Comparison of ENCODE assay signal across 11 cellular contexts in the genomic region with DNA sequence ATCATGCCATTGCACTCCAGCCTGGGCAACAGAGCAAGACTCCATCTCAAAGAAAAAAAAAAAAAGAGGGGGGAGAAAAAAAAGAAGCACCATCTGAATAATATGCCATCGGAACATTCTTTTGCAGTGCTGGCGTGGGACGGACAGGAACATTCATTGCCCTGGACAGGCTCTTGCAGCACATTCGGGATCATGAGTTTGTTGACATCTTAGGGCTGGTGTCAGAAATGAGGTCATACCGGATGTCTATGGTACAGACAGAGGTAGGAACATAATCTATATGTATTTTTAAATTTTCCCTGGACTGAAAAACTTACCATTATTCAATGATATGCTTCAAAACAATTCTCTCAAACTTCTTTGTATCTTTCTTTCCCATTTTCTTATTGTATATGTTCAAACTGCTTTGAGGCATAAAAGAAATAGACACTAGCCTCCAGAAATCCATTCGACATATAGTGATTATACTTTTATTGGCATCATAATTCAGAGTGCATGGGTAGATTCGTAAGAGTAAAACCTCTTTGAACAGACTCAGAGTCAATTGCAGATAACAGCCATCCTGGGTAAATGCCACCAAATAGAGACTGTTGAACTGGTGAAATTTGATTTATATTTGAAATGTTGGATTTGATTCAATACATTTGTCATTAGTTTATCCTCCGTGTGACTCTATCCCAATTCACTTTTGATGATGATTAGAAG.
DNase-seq lines count a peak whose midpoint lies in the region; ATAC-seq, FAIRE-seq and TF ChIP-seq lines count a peak whose summit lies in the region.
"Had no signal": no experiment of that assay in that cellular context is flagged by ENCODE, and none has a peak within 500 bp of the region (broad histone marks: within the 10 kb centered on the region; RNA-seq: fewer than 3 reads in every experiment).

No MANE protein-coding gene starts in this region.

- H3K9me3 ChIP-seq in left ventricle myocardium inferior (replicated peaks) (no peaks in the 10 kb centered on the region), keratinocyte (ENCODE audit: control insufficient read depth, low read depth, low read length) (no peaks in the 10 kb centered on the region), tibial artery (no peaks in the 10 kb centered on the region), testis (no peaks in the 10 kb centered on the region)
- H3K9me3 ChIP-seq: heart right ventricle had no signal

- WGBS in testis, 2 donors, result 65 to 70% methylated on average over 8 of the region's 8 CpGs

- dilution Hi-C loops in keratinocyte (cut with MboI; ENCODE audit: extremely low pct_ligation_motif_present, low sequenced_read_pairs), result loop anchor here (25.0 kb wide), 1 partner anchor 248 kb away; no protein-coding TSS in a partner anchor

- H3K36me3 Mint-ChIP-seq in activated CD8-positive, alpha-beta T cell treated with anti-CD3 and anti-CD28 coated beads for 36 hours (ENCODE audit: low read depth), result no peaks in the 10 kb centered on the region

- no peaks in the 10 kb centered on the region for H3K27me3 Mint-ChIP-seq in activated CD8-positive, alpha-beta T cell treated with anti-CD3 and anti-CD28 coated beads for 36 hours

- H3K79me2 ChIP-seq in keratinocyte (ENCODE audit: control insufficient read depth, insufficient read depth, low read length), result no peaks in the 10 kb centered on the region

- intact Hi-C loops in left ventricle myocardium inferior (cut with micrococcal nuclease), result loop anchor here (2.0 to 10.0 kb wide), 3 partner anchors 57 to 315 kb away; no protein-coding TSS in a partner anchor
- intact Hi-C loops in Right ventricle myocardium superior (cut with DNase I), result loop anchor here (2.0 to 10.0 kb wide), 2 partner anchors 267 to 315 kb away; no protein-coding TSS in a partner anchor
- intact Hi-C loops in activated CD8-positive, alpha-beta T cell treated with anti-CD3 and anti-CD28 coated beads for 36 hours (cut with micrococcal nuclease), result loop anchor here (1.0 to 5.0 kb wide), 2 partner anchors 198 to 267 kb away; partner anchors contain the start of gene EPS8
- intact Hi-C loops in tibial artery (cut with DNase I; ENCODE audit: low total_unique reads), result loop anchor here (2.0 to 10.0 kb wide), 2 partner anchors 195 to 267 kb away; partner anchors contain the start of gene EPS8
- intact Hi-C loops in testis (cut with DNase I; ENCODE audit: low total_unique reads), result loop anchor here (5.0 kb wide), 1 partner anchor 263 kb away; no protein-coding TSS in a partner anchor

- TF ChIP-seq CTCF in left ventricle myocardium inferior (IDR thresholded peaks at IDR 0.05; ENCODE audit: borderline replicate concordance) (no peak), keratinocyte (optimal IDR thresholded peaks at IDR 0.05 in 1 of 3, IDR thresholded peaks at IDR 0.05 in 1 of 3, conservative IDR thresholded peaks at IDR 0.05 in 1 of 3; ENCODE audit: extremely low read depth in 1 of 3, insufficient read depth in 2 of 3, low read length in 3 of 3) (no peak), tibial artery (IDR thresholded peaks at IDR 0.05) (no peak), testis (IDR thresholded peaks at IDR 0.05) (no peak)
- TF ChIP-seq CTCF in activated CD8-positive, alpha-beta T cell treated with anti-CD3 and anti-CD28 coated beads for 36 hours (IDR thresholded peaks at IDR 0.05), result no peak

- no peaks in the 10 kb centered on the region for H3K9me3 Mint-ChIP-seq in activated CD8-positive, alpha-beta T cell treated with anti-CD3 and anti-CD28 coated beads for 36 hours

- H3K4me3 ChIP-seq in left ventricle myocardium inferior (no peak overlapping the region), keratinocyte (ENCODE audit: control insufficient read depth in 2 of 3, extremely low read depth in 1 of 3, insufficient read depth in 2 of 3, low read depth in 1 of 3, low read length in 3 of 3) (peak overlapping the region in 1 of 3 experiments; percentile 72), tibial artery (peak overlapping the region in 1 of 2 donors; percentile 38), testis (no peak overlapping the region)

- no peak overlapping the region for H3K27ac Mint-ChIP-seq in activated CD8-positive, alpha-beta T cell treated with anti-CD3 and anti-CD28 coated beads for 36 hours

- CTCF ChIA-PET in activated CD8-positive, alpha-beta T cell treated with anti-CD3 and anti-CD28 coated beads for 36 hours (lab: Charles Lee), result interaction anchor here (0.6 to 14.2 kb wide), 28 partner anchors 9 to 321 kb away, joined by 3 to 510 read pairs (median 4); partner anchors contain the start of genes DERA and EPS8

- no peaks in the 10 kb centered on the region for H3K36me3 ChIP-seq in left ventricle myocardium inferior
- H3K36me3 ChIP-seq in keratinocyte (ENCODE audit: control insufficient read depth in 2 of 2, extremely low read depth in 1 of 2, insufficient read depth in 2 of 2, low read length in 2 of 2), result no peaks in the 10 kb centered on the region
- H3K36me3 ChIP-seq in tibial artery, result no peaks in the 10 kb centered on the region
- H3K36me3 ChIP-seq in testis (ENCODE audit: low read depth, missing control alignments), result no peaks in the 10 kb centered on the region

- H3K4me1 Mint-ChIP-seq in activated CD8-positive, alpha-beta T cell treated with anti-CD3 and anti-CD28 coated beads for 36 hours (ENCODE audit: low read depth), result peaks cover 10% of the 10 kb centered on the region

- no peaks in the 10 kb centered on the region for H4K20me1 ChIP-seq in keratinocyte (ENCODE audit: control insufficient read depth, extremely low read depth, insufficient read depth, low read length)

- POLR2A ChIA-PET in activated CD8-positive, alpha-beta T cell treated with anti-CD3 and anti-CD28 coated beads for 36 hours (lab: Charles Lee), result interaction anchor here (0.9 kb wide), 1 partner anchor 308 kb away, joined by 3 read pairs; no protein-coding TSS in a partner anchor

- H3K9ac ChIP-seq in keratinocyte (ENCODE audit: control insufficient read depth, extremely low read depth, insufficient read depth, low read length), result no peak overlapping the region

- TF ChIP-seq POLR2A in testis (IDR thresholded peaks at IDR 0.05), result no peak

- peak overlapping the region; percentile 72 for H3K4me3 Mint-ChIP-seq in activated CD8-positive, alpha-beta T cell treated with anti-CD3 and anti-CD28 coated beads for 36 hours

- H3K9me1 ChIP-seq in keratinocyte (ENCODE audit: control insufficient read depth, extremely low read depth, insufficient read depth, low read length), result no peaks in the 10 kb centered on the region

- peak overlapping the region; percentile 99 for H3K4me2 ChIP-seq in keratinocyte (ENCODE audit: control insufficient read depth, extremely low read depth, insufficient read depth, low read depth, low read length)

- peaks cover 9% of the 10 kb centered on the region for H3K4me1 ChIP-seq in left ventricle myocardium inferior
- H3K4me1 ChIP-seq in keratinocyte (ENCODE audit: control insufficient read depth, extremely low read depth, insufficient read depth, low read length), result peaks cover 8% of the 10 kb centered on the region
- peaks cover 0 to 8% (median 0%) of the 10 kb centered on the region in 4 donors for H3K4me1 ChIP-seq in tibial artery
- H3K4me1 ChIP-seq in testis, result no peaks in the 10 kb centered on the region

- DNase-seq in left ventricle myocardium inferior (no peak), Right ventricle myocardium superior (no peak), keratinocyte (ENCODE audit: low read depth, low spot score) (no peak), tibial artery (no peak), NCI-H128 (lab: John Stamatoyannopoulos, UW; ENCODE audit: unreplicated experiment) (no peak), testis (no peak)
- DNase-seq in activated CD8-positive, alpha-beta T cell treated with anti-CD3 and anti-CD28 coated beads for 36 hours, result no peak
- DNase-seq: activated gamma-delta T cell had no signal

- peaks cover 38% of the 10 kb centered on the region for H3K27me3 ChIP-seq in left ventricle myocardium inferior (ENCODE audit: low read depth)
- H3K27me3 ChIP-seq in keratinocyte (ENCODE audit: control insufficient read depth, extremely low read depth, insufficient read depth, low read length), result no peaks in the 10 kb centered on the region
- no peaks in the 10 kb centered on the region for H3K27me3 ChIP-seq in tibial artery
- no peaks in the 10 kb centered on the region for H3K27me3 ChIP-seq in testis

- no peak for ATAC-seq in Right ventricle myocardium superior (ENCODE audit: poor library complexity)
- no peak for ATAC-seq in activated CD8-positive, alpha-beta T cell treated with anti-CD3 and anti-CD28 coated beads for 36 hours
- no peak for ATAC-seq in GM21529 (IDR thresholded peaks at IDR 0.05; ENCODE audit: unreplicated experiment)

- no peak for FAIRE-seq in keratinocyte (lab: Jason Lieb, UNC)
- FAIRE-seq: HTR-8/SVneo had no signal

- H2AFZ ChIP-seq in keratinocyte (ENCODE audit: control insufficient read depth, low read length), result no peak overlapping the region

- H3K27ac ChIP-seq in left ventricle myocardium inferior (replicated peaks), result peak overlapping the region; percentile 61
- no peak overlapping the region for H3K27ac ChIP-seq in keratinocyte (ENCODE audit: control insufficient read depth, insufficient read depth, low read length)
- peak overlapping the region; percentile 51 to 57 for H3K27ac ChIP-seq in tibial artery
- H3K27ac ChIP-seq in testis, result no peak overlapping the region

Comparison
In these comparisons a context has a peak if more than half of its experiments do, and no peak if none do; other contexts are left out.
1. H3K27ac ChIP-seq: peak in left ventricle myocardium inferior (single experiment) and tibial artery (2 of 2); none in keratinocyte (single experiment) and testis (0 of 2).